Comparison of ENCODE assay signal across 1 cellular context in the genomic region with DNA sequence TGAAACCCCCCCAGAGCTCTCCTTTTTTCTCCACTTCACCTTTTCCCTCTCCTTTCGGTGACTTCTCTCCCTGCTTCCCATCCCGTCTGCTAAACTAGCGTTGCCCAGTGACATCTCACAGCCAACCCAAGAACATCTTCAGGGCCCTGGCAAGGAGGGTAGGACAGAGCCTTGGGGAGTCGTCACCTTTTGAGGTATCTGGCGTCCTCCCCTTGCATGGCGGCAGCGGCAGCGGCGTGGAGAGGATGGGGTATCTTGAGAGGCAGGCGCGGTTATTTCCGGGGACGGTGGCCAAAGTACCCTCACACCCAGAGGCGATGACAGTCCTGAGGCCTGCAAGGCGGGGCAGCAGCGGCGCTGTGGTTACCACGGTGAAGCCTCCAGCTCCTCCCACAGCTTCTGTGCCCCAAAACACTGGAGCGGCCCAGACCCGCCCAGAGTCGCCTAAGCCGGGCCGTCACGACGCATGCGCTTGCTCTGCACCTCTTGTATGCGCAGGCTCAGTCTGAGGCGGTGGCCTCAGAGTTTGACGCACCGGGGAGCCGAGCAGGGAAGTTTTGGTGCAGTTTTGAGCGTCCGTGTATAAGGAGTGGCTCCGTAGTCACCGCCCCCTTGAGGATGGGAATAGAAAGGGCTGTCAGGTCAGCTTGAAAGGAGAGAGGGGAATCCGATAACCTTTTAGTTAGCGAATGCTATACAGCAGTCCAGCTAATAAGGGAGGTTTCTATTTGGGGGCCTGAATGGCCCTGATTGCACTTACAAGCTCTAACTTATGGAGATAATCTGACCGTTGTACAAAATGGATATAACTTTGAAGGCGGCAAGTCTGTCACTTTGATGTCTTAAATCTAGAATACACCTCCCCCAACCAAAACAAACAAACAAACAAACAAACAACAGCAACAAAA.
TF ChIP-seq lines count a peak whose summit lies in the region.

A gene (minus strand): TSS at position 446 of the 908 bp plus-strand sequence. CDS start 228 bp downstream, at position 218.

TF ChIP-seq in GM12878, 131 proteins besides CTCF, POLR2A, EP300 and RAD21 (continued from another document and continues in another):
- TF ChIP-seq TCF3 (IDR thresholded peaks at IDR 0.05; ENCODE audit: borderline replicate concordance, insufficient read depth, low read depth, low read length) (no peak), MTA2 (IDR thresholded peaks at IDR 0.05; ENCODE audit: low read depth) (peak; percentile 23; the same call in 1 of the 2 replicates), BACH1 (IDR thresholded peaks at IDR 0.05; ENCODE audit: borderline replicate concordance) (peak; percentile 48; the same call in 1 of the 2 replicates), TCF12 (IDR thresholded peaks at IDR 0.05; ENCODE audit: low read depth, low read length) (no peak), ZZZ3 (IDR thresholded peaks at IDR 0.05; ENCODE audit: control insufficient read depth, insufficient read length, low read depth) (no peak), SP1 (IDR thresholded peaks at IDR 0.05; ENCODE audit: low read depth, low read length) (no peak), CREB1 (IDR thresholded peaks at IDR 0.05; ENCODE audit: low read depth) (peak; percentile 65; the same call in 1 of the 2 replicates), ZNF24 (IDR thresholded peaks at IDR 0.05) (no peak), SREBF1 (IDR thresholded peaks at IDR 0.05; ENCODE audit: low read length) (no peak; the same call in 1 of the 2 replicates), RFX5 (IDR thresholded peaks at IDR 0.05; ENCODE audit: low read depth, low read length) (no peak), EGR1 (IDR thresholded peaks at IDR 0.05; ENCODE audit: borderline replicate concordance in 1 of 2, low read depth in 2 of 2, low read length in 2 of 2) (no peak), IKZF2 (IDR thresholded peaks at IDR 0.05) (peak in 1 of 2 experiments; percentile 11; a peak in 2 of 4 replicates), SUPT20H (IDR thresholded peaks at IDR 0.05; ENCODE audit: borderline replicate concordance, control insufficient read depth, low read depth, low read length) (no peak), NBN (IDR thresholded peaks at IDR 0.05) (peak; percentile 72; the same call in 1 of the 2 replicates), NR2F1 (conservative IDR thresholded peaks at IDR 0.05) (no peak; the same call in 1 of the 2 replicates), JUNB (IDR thresholded peaks at IDR 0.05) (no peak), SRF (IDR thresholded peaks at IDR 0.05; ENCODE audit: low read depth in 2 of 2, low read length in 2 of 2) (no peak), POU2F2 (IDR thresholded peaks at IDR 0.05; ENCODE audit: borderline replicate concordance, low read depth, low read length) (peak; percentile 41; the same call in 1 of the 3 replicates), NFYA (IDR thresholded peaks at IDR 0.05; ENCODE audit: borderline replicate concordance, low read depth, low read length) (no peak), GATAD2B (conservative IDR thresholded peaks at IDR 0.05; ENCODE audit: low read depth) (peak; percentile 79; the same call in 1 of the 2 replicates), NRF1 (conservative IDR thresholded peaks at IDR 0.05; ENCODE audit: low read depth, low read length) (peak; percentile 98), SMC3 (IDR thresholded peaks at IDR 0.05; ENCODE audit: borderline replicate concordance, low read length) (peak; percentile 35; the same call in 1 of the 2 replicates), PML (IDR thresholded peaks at IDR 0.05; ENCODE audit: low read length) (no peak), CBX3 (IDR thresholded peaks at IDR 0.05; ENCODE audit: borderline replicate concordance, low read depth) (no peak), TCF7 (IDR thresholded peaks at IDR 0.05; ENCODE audit: borderline replicate concordance) (no peak), BHLHE40 (IDR thresholded peaks at IDR 0.05; ENCODE audit: borderline replicate concordance in 1 of 2, low read depth in 2 of 2, low read length in 1 of 2) (peak; percentile 19 to 66; a peak in 2 of 4 replicates), POLR2AphosphoS5 (IDR thresholded peaks at IDR 0.05; ENCODE audit: low read length) (peak; percentile 82), GABPA (IDR thresholded peaks at IDR 0.05; ENCODE audit: low read depth) (no peak), SMARCA5 (IDR thresholded peaks at IDR 0.05) (peak; percentile 16; the same call in 1 of the 2 replicates), WRNIP1 (IDR thresholded peaks at IDR 0.05; ENCODE audit: borderline replicate concordance, low read depth, low read length) (no peak), JUND (IDR thresholded peaks at IDR 0.05; ENCODE audit: low read depth, low read length) (0 out of 2 replicates have a peak, but pooled peaks have one; percentile 7), EED (IDR thresholded peaks at IDR 0.05; ENCODE audit: low read depth) (peak; percentile 33; the same call in 1 of the 2 replicates), RUNX3 (IDR thresholded peaks at IDR 0.05; ENCODE audit: low read length) (peak; percentile 78), TARDBP (IDR thresholded peaks at IDR 0.05; ENCODE audit: borderline replicate concordance) (no peak)
- TF ChIP-seq, protein P1, sequence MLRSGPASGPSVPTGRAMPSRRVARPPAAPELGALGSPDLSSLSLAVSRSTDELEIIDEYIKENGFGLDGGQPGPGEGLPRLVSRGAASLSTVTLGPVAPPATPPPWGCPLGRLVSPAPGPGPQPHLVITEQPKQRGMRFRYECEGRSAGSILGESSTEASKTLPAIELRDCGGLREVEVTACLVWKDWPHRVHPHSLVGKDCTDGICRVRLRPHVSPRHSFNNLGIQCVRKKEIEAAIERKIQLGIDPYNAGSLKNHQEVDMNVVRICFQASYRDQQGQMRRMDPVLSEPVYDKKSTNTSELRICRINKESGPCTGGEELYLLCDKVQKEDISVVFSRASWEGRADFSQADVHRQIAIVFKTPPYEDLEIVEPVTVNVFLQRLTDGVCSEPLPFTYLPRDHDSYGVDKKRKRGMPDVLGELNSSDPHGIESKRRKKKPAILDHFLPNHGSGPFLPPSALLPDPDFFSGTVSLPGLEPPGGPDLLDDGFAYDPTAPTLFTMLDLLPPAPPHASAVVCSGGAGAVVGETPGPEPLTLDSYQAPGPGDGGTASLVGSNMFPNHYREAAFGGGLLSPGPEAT (IDR thresholded peaks at IDR 0.05; ENCODE audit: low read depth) = peak; percentile 50; the same call in 1 of the 2 replicates
- TF ChIP-seq, protein P2, sequence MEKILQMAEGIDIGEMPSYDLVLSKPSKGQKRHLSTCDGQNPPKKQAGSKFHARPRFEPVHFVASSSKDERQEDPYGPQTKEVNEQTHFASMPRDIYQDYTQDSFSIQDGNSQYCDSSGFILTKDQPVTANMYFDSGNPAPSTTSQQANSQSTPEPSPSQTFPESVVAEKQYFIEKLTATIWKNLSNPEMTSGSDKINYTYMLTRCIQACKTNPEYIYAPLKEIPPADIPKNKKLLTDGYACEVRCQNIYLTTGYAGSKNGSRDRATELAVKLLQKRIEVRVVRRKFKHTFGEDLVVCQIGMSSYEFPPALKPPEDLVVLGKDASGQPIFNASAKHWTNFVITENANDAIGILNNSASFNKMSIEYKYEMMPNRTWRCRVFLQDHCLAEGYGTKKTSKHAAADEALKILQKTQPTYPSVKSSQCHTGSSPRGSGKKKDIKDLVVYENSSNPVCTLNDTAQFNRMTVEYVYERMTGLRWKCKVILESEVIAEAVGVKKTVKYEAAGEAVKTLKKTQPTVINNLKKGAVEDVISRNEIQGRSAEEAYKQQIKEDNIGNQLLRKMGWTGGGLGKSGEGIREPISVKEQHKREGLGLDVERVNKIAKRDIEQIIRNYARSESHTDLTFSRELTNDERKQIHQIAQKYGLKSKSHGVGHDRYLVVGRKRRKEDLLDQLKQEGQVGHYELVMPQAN (conservative IDR thresholded peaks at IDR 0.05) = peak; percentile 64; the same call in 1 of the 2 replicates
- TF ChIP-seq, protein P3, sequence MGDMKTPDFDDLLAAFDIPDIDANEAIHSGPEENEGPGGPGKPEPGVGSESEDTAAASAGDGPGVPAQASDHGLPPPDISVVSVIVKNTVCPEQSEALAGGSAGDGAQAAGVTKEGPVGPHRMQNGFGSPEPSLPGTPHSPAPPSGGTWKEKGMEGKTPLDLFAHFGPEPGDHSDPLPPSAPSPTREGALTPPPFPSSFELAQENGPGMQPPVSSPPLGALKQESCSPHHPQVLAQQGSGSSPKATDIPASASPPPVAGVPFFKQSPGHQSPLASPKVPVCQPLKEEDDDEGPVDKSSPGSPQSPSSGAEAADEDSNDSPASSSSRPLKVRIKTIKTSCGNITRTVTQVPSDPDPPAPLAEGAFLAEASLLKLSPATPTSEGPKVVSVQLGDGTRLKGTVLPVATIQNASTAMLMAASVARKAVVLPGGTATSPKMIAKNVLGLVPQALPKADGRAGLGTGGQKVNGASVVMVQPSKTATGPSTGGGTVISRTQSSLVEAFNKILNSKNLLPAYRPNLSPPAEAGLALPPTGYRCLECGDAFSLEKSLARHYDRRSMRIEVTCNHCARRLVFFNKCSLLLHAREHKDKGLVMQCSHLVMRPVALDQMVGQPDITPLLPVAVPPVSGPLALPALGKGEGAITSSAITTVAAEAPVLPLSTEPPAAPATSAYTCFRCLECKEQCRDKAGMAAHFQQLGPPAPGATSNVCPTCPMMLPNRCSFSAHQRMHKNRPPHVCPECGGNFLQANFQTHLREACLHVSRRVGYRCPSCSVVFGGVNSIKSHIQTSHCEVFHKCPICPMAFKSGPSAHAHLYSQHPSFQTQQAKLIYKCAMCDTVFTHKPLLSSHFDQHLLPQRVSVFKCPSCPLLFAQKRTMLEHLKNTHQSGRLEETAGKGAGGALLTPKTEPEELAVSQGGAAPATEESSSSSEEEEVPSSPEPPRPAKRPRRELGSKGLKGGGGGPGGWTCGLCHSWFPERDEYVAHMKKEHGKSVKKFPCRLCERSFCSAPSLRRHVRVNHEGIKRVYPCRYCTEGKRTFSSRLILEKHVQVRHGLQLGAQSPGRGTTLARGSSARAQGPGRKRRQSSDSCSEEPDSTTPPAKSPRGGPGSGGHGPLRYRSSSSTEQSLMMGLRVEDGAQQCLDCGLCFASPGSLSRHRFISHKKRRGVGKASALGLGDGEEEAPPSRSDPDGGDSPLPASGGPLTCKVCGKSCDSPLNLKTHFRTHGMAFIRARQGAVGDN (IDR thresholded peaks at IDR 0.05) = peak; percentile 85; the same call in 1 of the 2 replicates
- TF ChIP-seq, protein P4, sequence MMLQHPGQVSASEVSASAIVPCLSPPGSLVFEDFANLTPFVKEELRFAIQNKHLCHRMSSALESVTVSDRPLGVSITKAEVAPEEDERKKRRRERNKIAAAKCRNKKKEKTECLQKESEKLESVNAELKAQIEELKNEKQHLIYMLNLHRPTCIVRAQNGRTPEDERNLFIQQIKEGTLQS (IDR thresholded peaks at IDR 0.05; ENCODE audit: borderline replicate concordance, extremely low read depth, low read depth, low read length) = no peak
- TF ChIP-seq, protein P5, sequence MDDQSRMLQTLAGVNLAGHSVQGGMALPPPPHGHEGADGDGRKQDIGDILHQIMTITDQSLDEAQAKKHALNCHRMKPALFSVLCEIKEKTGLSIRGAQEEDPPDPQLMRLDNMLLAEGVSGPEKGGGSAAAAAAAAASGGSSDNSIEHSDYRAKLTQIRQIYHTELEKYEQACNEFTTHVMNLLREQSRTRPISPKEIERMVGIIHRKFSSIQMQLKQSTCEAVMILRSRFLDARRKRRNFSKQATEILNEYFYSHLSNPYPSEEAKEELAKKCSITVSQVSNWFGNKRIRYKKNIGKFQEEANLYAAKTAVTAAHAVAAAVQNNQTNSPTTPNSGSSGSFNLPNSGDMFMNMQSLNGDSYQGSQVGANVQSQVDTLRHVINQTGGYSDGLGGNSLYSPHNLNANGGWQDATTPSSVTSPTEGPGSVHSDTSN (IDR thresholded peaks at IDR 0.05; ENCODE audit: insufficient replicate concordance, low read depth, low read length) = peak; percentile 10
- TF ChIP-seq, protein P6, sequence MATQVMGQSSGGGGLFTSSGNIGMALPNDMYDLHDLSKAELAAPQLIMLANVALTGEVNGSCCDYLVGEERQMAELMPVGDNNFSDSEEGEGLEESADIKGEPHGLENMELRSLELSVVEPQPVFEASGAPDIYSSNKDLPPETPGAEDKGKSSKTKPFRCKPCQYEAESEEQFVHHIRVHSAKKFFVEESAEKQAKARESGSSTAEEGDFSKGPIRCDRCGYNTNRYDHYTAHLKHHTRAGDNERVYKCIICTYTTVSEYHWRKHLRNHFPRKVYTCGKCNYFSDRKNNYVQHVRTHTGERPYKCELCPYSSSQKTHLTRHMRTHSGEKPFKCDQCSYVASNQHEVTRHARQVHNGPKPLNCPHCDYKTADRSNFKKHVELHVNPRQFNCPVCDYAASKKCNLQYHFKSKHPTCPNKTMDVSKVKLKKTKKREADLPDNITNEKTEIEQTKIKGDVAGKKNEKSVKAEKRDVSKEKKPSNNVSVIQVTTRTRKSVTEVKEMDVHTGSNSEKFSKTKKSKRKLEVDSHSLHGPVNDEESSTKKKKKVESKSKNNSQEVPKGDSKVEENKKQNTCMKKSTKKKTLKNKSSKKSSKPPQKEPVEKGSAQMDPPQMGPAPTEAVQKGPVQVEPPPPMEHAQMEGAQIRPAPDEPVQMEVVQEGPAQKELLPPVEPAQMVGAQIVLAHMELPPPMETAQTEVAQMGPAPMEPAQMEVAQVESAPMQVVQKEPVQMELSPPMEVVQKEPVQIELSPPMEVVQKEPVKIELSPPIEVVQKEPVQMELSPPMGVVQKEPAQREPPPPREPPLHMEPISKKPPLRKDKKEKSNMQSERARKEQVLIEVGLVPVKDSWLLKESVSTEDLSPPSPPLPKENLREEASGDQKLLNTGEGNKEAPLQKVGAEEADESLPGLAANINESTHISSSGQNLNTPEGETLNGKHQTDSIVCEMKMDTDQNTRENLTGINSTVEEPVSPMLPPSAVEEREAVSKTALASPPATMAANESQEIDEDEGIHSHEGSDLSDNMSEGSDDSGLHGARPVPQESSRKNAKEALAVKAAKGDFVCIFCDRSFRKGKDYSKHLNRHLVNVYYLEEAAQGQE (IDR thresholded peaks at IDR 0.05; ENCODE audit: low read depth, low read length) = no peak
- TF ChIP-seq, protein P7, sequence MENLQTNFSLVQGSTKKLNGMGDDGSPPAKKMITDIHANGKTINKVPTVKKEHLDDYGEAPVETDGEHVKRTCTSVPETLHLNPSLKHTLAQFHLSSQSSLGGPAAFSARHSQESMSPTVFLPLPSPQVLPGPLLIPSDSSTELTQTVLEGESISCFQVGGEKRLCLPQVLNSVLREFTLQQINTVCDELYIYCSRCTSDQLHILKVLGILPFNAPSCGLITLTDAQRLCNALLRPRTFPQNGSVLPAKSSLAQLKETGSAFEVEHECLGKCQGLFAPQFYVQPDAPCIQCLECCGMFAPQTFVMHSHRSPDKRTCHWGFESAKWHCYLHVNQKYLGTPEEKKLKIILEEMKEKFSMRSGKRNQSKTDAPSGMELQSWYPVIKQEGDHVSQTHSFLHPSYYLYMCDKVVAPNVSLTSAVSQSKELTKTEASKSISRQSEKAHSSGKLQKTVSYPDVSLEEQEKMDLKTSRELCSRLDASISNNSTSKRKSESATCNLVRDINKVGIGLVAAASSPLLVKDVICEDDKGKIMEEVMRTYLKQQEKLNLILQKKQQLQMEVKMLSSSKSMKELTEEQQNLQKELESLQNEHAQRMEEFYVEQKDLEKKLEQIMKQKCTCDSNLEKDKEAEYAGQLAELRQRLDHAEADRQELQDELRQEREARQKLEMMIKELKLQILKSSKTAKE (IDR thresholded peaks at IDR 0.05; ENCODE audit: low read depth, poor library complexity, severe bottlenecking) = peak; percentile 12
- TF ChIP-seq, protein P8, sequence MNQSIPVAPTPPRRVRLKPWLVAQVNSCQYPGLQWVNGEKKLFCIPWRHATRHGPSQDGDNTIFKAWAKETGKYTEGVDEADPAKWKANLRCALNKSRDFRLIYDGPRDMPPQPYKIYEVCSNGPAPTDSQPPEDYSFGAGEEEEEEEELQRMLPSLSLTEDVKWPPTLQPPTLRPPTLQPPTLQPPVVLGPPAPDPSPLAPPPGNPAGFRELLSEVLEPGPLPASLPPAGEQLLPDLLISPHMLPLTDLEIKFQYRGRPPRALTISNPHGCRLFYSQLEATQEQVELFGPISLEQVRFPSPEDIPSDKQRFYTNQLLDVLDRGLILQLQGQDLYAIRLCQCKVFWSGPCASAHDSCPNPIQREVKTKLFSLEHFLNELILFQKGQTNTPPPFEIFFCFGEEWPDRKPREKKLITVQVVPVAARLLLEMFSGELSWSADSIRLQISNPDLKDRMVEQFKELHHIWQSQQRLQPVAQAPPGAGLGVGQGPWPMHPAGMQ (IDR thresholded peaks at IDR 0.05; ENCODE audit: borderline replicate concordance) = no peak
